Comparison of ENCODE assay signal across 12 cellular contexts in the genomic region with DNA sequence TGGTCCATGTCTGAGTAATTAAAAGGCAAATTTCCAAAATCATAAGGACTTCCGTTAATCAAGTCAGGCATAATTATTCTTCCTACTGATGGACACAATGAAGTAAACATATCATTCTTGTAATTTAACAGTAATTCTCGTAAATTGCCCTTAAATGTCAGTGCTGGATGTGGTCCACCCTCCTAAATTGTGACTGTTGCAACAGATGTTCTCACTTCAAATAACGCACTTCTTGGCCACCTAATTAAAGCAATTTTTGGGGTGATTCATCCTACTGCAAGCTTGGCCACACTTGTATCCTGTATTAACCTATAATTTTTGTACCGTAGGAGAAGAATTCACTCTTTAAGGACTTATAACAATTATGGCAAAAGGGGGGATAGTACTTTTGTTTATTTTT. TPM values are rescaled to one million over a fixed set of nuclear protein-coding genes. Genes with fewer than 3 reads are reported as not detected.
DNase-seq lines count a peak whose midpoint lies in the region; ATAC-seq and TF ChIP-seq lines count a peak whose summit lies in the region.
"Had no signal": no experiment of that assay in that cellular context is flagged by ENCODE, and none has a peak within 500 bp of the region (broad histone marks: within the 10 kb centered on the region; RNA-seq: fewer than 3 reads in every experiment).

No MANE protein-coding gene starts in this region.

- H3K9me3 Mint-ChIP-seq in endodermal cell: no peaks in the 10 kb centered on the region
- H3K9me3 Mint-ChIP-seq: activated CD4-positive, alpha-beta T cell treated with anti-CD3 and anti-CD28 coated beads, Interleukin-2, amount 10 ng/mL, durations not matched to agents 7 days and 5 days had no signal

- peak overlapping the region; percentile 67 for H3K4me3 Mint-ChIP-seq in endodermal cell
- H3K4me3 Mint-ChIP-seq: activated CD4-positive, alpha-beta T cell treated with anti-CD3 and anti-CD28 coated beads, Interleukin-2, amount 10 ng/mL, durations not matched to agents 7 days and 5 days had no signal

- in situ Hi-C loops in ACHN (cut with HindIII; ENCODE audit: low pct_ligation_motif_present, low pct_unique_long_range_greater_than_20kb, low sequenced_read_pairs): no loop called here

- H3K27me3 Mint-ChIP-seq in endodermal cell (ENCODE audit: insufficient read depth): peaks cover 15% of the 10 kb centered on the region

- CTCF ChIA-PET in A673 (lab: Charles Lee): interaction anchor here (0.6 kb wide), 1 partner anchor 108 kb away, joined by 3 read pairs; no protein-coding TSS in a partner anchor

- H3K4me1 ChIP-seq in A673 (ENCODE audit: insufficient read depth, low read length, poor library complexity, severe bottlenecking) (peaks cover 34% of the 10 kb centered on the region), endodermal cell (ENCODE audit: control insufficient read depth, insufficient read depth, low read length) (peaks cover 10% of the 10 kb centered on the region), neuron (ENCODE audit: insufficient read depth, low read length) (peaks cover 21% of the 10 kb centered on the region)
- H3K4me1 ChIP-seq: BE2C had no signal

- POLR2A ChIA-PET in A673 (lab: Charles Lee; ENCODE audit: low non-redundant PET): no interaction called here

- TF ChIP-seq CTCF in A673 (conservative IDR thresholded peaks at IDR 0.05; ENCODE audit: low read depth, low read length): no peak
- no peak for TF ChIP-seq CTCF in endodermal cell (conservative IDR thresholded peaks at IDR 0.05)

- H3K4me1 Mint-ChIP-seq in endodermal cell: peaks cover 26% of the 10 kb centered on the region

- ATAC-seq in HG03196 (IDR thresholded peaks at IDR 0.05; ENCODE audit: unreplicated experiment): no peak

- H3K27me3 ChIP-seq in A673 (replicated peaks; ENCODE audit: insufficient read depth, low read depth, low read length, poor library complexity) (no peaks in the 10 kb centered on the region), endodermal cell (ENCODE audit: control insufficient read depth, insufficient read depth, low read length, poor library complexity, severe bottlenecking) (peaks cover 12% of the 10 kb centered on the region), neuron (ENCODE audit: insufficient read depth, low read length) (no peaks in the 10 kb centered on the region)
- H3K27me3 ChIP-seq: adrenal gland had no signal

- H3K9ac ChIP-seq in endodermal cell (ENCODE audit: extremely low read depth, low read length, poor library complexity, severe bottlenecking): no peak overlapping the region

- DNase-seq in A673 (ENCODE audit: low spot score) (peak; percentile 27), NCI-H2227 (lab: John Stamatoyannopoulos, UW; ENCODE audit: unreplicated experiment) (peak; percentile 75), endodermal cell (no peak), medulla oblongata (ENCODE audit: extremely low spot score) (no peak), DMS53 treated with DMSO at 0.1 percent for 48 hours (lab: John Stamatoyannopoulos, UW; ENCODE audit: unreplicated experiment) (no peak), ACHN (no peak)
- DNase-seq: activated CD4-positive, alpha-beta T cell treated with anti-CD3 and anti-CD28 coated beads, Interleukin-2, amount 10 ng/mL, durations not matched to agents 7 days and 5 days; adrenal gland; BE2C; head of caudate nucleus had no signal

- H3K36me3 Mint-ChIP-seq in endodermal cell (ENCODE audit: low read depth): no peaks in the 10 kb centered on the region

- no peak overlapping the region for H2AFZ ChIP-seq in neuron (ENCODE audit: low read depth, low read length)

- H3K36me3 ChIP-seq in A673 (ENCODE audit: insufficient read depth, low read length, poor library complexity, severe bottlenecking) (peaks cover 37% of the 10 kb centered on the region), endodermal cell (ENCODE audit: control insufficient read depth, insufficient read depth, low read length) (no peaks in the 10 kb centered on the region), neuron (ENCODE audit: insufficient read depth, low read length) (no peaks in the 10 kb centered on the region)
- H3K36me3 ChIP-seq: adrenal gland, BE2C had no signal

- WGBS in endodermal cell (ENCODE audit: insufficient coverage in 1 of 2, insufficient read length in 1 of 2), 2 experiments: 79 to 91% methylated on average over 1 to 4 of the region's 4 CpGs

- no TSS peak for BruUV-seq in A673 (replicated peaks; lab: Mats Ljungman, UMichigan)

- H3K27ac ChIP-seq in A673 (ENCODE audit: low read depth, low read length, poor library complexity, severe bottlenecking) (no peak overlapping the region), endodermal cell (ENCODE audit: low read depth, low read length) (no peak overlapping the region)

- intact Hi-C loops in A673 (cut with micrococcal nuclease; ENCODE audit: unreplicated experiment): loop anchor here (10.0 kb wide), 2 partner anchors 492 to 682 kb away; partner anchors contain the start of gene GNGT1

- no peaks in the 10 kb centered on the region for H3K9me3 ChIP-seq in A673 (ENCODE audit: low read depth, low read length, poor library complexity, severe bottlenecking)
- no peaks in the 10 kb centered on the region for H3K9me3 ChIP-seq in endodermal cell (ENCODE audit: control insufficient read depth, low read length)
- no peaks in the 10 kb centered on the region for H3K9me3 ChIP-seq in neuron (ENCODE audit: low read length)
- H3K9me3 ChIP-seq: adrenal gland, BE2C had no signal

- no peak overlapping the region for H3K27ac Mint-ChIP-seq in endodermal cell
- H3K27ac Mint-ChIP-seq: activated CD4-positive, alpha-beta T cell treated with anti-CD3 and anti-CD28 coated beads, Interleukin-2, amount 10 ng/mL, durations not matched to agents 7 days and 5 days had no signal

- H3K4me3 ChIP-seq in A673 (ENCODE audit: low read depth, low read length, poor library complexity, severe bottlenecking) (peak overlapping the region; percentile 55), endodermal cell (ENCODE audit: low read length) (no peak overlapping the region), neuron (ENCODE audit: low read length) (peak overlapping the region; percentile 53)

RNA-seq across cellular contexts. Expression of gene COL1A2, which starts 1.9 kb away (rescaled TPM):
- total RNA-seq in A673 (2021): 144 and 251 TPM in 2 replicates
- 10 to 100 TPM; 42.2 to 99.7 TPM for total RNA-seq in endodermal cell
- polyA plus RNA-seq in endodermal cell (2013, experiment 1 of 2): 251 TPM
- polyA plus RNA-seq in endodermal cell (2013, experiment 2 of 2): 245 TPM

Comparison
In these comparisons a context has a peak if more than half of its experiments do, and no peak if none do; other contexts are left out.
1. DNase-seq: peak in A673 (single experiment) and NCI-H2227 (single experiment); none in endodermal cell (single experiment), medulla oblongata (single experiment), DMS53 treated with DMSO at 0.1 percent for 48 hours (single experiment) and ACHN (single experiment).